In genomic region chr14:67343601-67344230, GRCh38 we compare ENCODE assay signal across 30 cellular contexts. TPM values are rescaled to one million over a fixed set of nuclear protein-coding genes. Genes with fewer than 3 reads are reported as not detected.
DNase-seq lines count a peak whose midpoint lies in the region; ATAC-seq and TF ChIP-seq lines count a peak whose summit lies in the region.
"Had no signal": no experiment of that assay in that cellular context is flagged by ENCODE, and none has a peak within 500 bp of the region (broad histone marks: within the 10 kb centered on the region; RNA-seq: fewer than 3 reads in every experiment).

No MANE protein-coding gene starts in this region.

- H3K27ac ChIP-seq in trophoblast cell (ENCODE audit: low read depth, low read length): no peak overlapping the region
- H3K27ac ChIP-seq: neural progenitor cell, parathyroid adenoma, right atrium auricular region, upper lobe of left lung had no signal

- DNase-seq in activated CD4-positive, alpha-beta T cell treated with anti-CD3 and anti-CD28 coated beads for 36 hours: no peak
- DNase-seq in activated CD4-positive, alpha-beta T cell treated with anti-CD3 and anti-CD28 coated beads for 4 hours: no peak
- peak; percentile 70 for DNase-seq in RKO (ENCODE audit: low spot score)
- DNase-seq in epithelial cell of esophagus (ENCODE audit: low read depth): peak; percentile 92
- DNase-seq in renal cortical epithelial cell (ENCODE audit: low read depth): peak; percentile 68
- DNase-seq in trophoblast cell: no peak
- no peak for DNase-seq in mesothelial cell of epicardium (ENCODE audit: low spot score in 2 of 2, unreplicated experiment in 2 of 2)
- DNase-seq: 8988T; activated CD4-positive, alpha-beta T cell treated with anti-CD3 and anti-CD28 coated beads, Interleukin-2, amount 50 U/mL, for 1 hour; anterior cingulate cortex; CD4-positive, CD25-positive, alpha-beta regulatory T cell; central memory CD4-positive, alpha-beta T cell; DND-41; erythroblast; Kasumi-1; left colon; NCI-H1694; NCI-H510A; OCI-M1; SHP77; stimulated activated CD4-positive, alpha-beta T cell treated with anti-CD3 and anti-CD28 coated beads, Interleukin-1b, Interleukin-23, amount 100 ng/mL, for 48 hours; upper lobe of left lung had no signal

- H3K4me3 ChIP-seq in epithelial cell of esophagus (ENCODE audit: low read length) (no peak overlapping the region), trophoblast cell (ENCODE audit: low read depth, low read length) (no peak overlapping the region)
- H3K4me3 ChIP-seq: neural progenitor cell, right atrium auricular region, smooth muscle cell, upper lobe of left lung had no signal

- H4K12ac ChIP-seq in trophoblast cell (ENCODE audit: low read depth, low read length): no peak overlapping the region

- no peak overlapping the region for H3K18ac ChIP-seq in trophoblast cell (ENCODE audit: low read length)

- no peak overlapping the region for H2AK5ac ChIP-seq in trophoblast cell (ENCODE audit: low read length)

- H3K4ac ChIP-seq in trophoblast cell (ENCODE audit: low read depth, low read length): no peak overlapping the region

- no peaks in the 10 kb centered on the region for H3K27me3 ChIP-seq in trophoblast cell (ENCODE audit: insufficient read depth, low read length)
- H3K27me3 ChIP-seq: neural progenitor cell, right atrium auricular region, upper lobe of left lung had no signal

- no peak overlapping the region for H3K23ac ChIP-seq in trophoblast cell (ENCODE audit: low read length)

- no peak overlapping the region for H4K8ac ChIP-seq in trophoblast cell (ENCODE audit: low read depth, low read length)

- ATAC-seq in activated CD4-positive, alpha-beta T cell treated with anti-CD3 and anti-CD28 coated beads for 36 hours: peak; percentile 76
- ATAC-seq in HG03095 (IDR thresholded peaks at IDR 0.05; ENCODE audit: unreplicated experiment): no peak
- ATAC-seq: HCT116, left colon had no signal

- no peaks in the 10 kb centered on the region for H3K9me3 Mint-ChIP-seq in activated CD4-positive, alpha-beta T cell treated with anti-CD3 and anti-CD28 coated beads for 36 hours (ENCODE audit: low read depth)
- no peaks in the 10 kb centered on the region for H3K9me3 Mint-ChIP-seq in mesothelial cell of epicardium
- H3K9me3 Mint-ChIP-seq: activated T-helper 2 cell treated with anti-CD3 and anti-CD28 coated beads, Interferon-gamma antibody, Interleukin-2, Interleukin-4, amounts not matched to agents 10 μg/mL and 5 μg/mL and 100 μg/mL, durations not matched to agents 14 hours and 24 hours and 36 hours; CD4-positive, CD25-positive, alpha-beta regulatory T cell had no signal

- no peaks in the 10 kb centered on the region for H3K79me2 ChIP-seq in trophoblast cell (ENCODE audit: control insufficient read depth, insufficient read depth, low read length, poor library complexity)
- H3K79me2 ChIP-seq: parathyroid adenoma had no signal

- H3K4me1 ChIP-seq in trophoblast cell (ENCODE audit: control insufficient read depth in 1 of 2, insufficient read depth in 2 of 2, low read length in 2 of 2): no peaks in the 10 kb centered on the region
- H3K4me1 ChIP-seq: neural progenitor cell, parathyroid adenoma, right atrium auricular region, upper lobe of left lung had no signal

- peaks cover 39 to 40% of the 10 kb centered on the region in 2 experiments for H3K36me3 ChIP-seq in trophoblast cell (ENCODE audit: control insufficient read depth in 1 of 2, insufficient read depth in 2 of 2, low read length in 2 of 2)

- no peaks in the 10 kb centered on the region for H3K79me1 ChIP-seq in trophoblast cell (ENCODE audit: low read length)

- POLR2A ChIA-PET in activated CD4-positive, alpha-beta T cell treated with anti-CD3 and anti-CD28 coated beads for 36 hours (lab: Charles Lee): no interaction called here

- H3K9ac ChIP-seq in trophoblast cell (ENCODE audit: low read length): no peak overlapping the region
- H3K9ac ChIP-seq: neural progenitor cell, parathyroid adenoma had no signal

- peak overlapping the region; percentile 19 for H3K27ac Mint-ChIP-seq in activated CD4-positive, alpha-beta T cell treated with anti-CD3 and anti-CD28 coated beads for 36 hours
- H3K27ac Mint-ChIP-seq in mesothelial cell of epicardium: no peak overlapping the region
- H3K27ac Mint-ChIP-seq: activated naive CD8-positive, alpha-beta T cell; activated T-helper 2 cell treated with anti-CD3 and anti-CD28 coated beads, Interferon-gamma antibody, Interleukin-2, Interleukin-4, amounts not matched to agents 10 μg/mL and 5 μg/mL and 100 μg/mL, durations not matched to agents 14 hours and 24 hours and 36 hours; neural progenitor cell had no signal

- no peak overlapping the region for H2BK12ac ChIP-seq in trophoblast cell (ENCODE audit: low read length)

- H3K36me3 Mint-ChIP-seq in activated CD4-positive, alpha-beta T cell treated with anti-CD3 and anti-CD28 coated beads for 36 hours (ENCODE audit: low read depth): peaks cover 22% of the 10 kb centered on the region
- peaks cover 35% of the 10 kb centered on the region for H3K36me3 Mint-ChIP-seq in mesothelial cell of epicardium

- H2BK120ac ChIP-seq in trophoblast cell (ENCODE audit: insufficient read depth, low read length, poor library complexity): no peak overlapping the region

- no peak overlapping the region for H3K4me2 ChIP-seq in trophoblast cell (ENCODE audit: low read length)
- H3K4me2 ChIP-seq: neural progenitor cell, smooth muscle cell had no signal

- TF ChIP-seq CTCF in epithelial cell of esophagus (IDR thresholded peaks at IDR 0.05; ENCODE audit: insufficient read depth, low read depth, low read length, missing control alignments) (no peak), mesothelial cell of epicardium (IDR thresholded peaks at IDR 0.05; ENCODE audit: unreplicated experiment) (no peak)

- CTCF ChIA-PET in activated CD4-positive, alpha-beta T cell treated with anti-CD3 and anti-CD28 coated beads for 36 hours (lab: Charles Lee): interaction anchor here (1.3 kb wide), 2 partner anchors 10 to 16 kb away, joined by 3 read pairs; partner anchors contain the start of gene ATP6V1D

- H3K27me3 Mint-ChIP-seq in activated CD4-positive, alpha-beta T cell treated with anti-CD3 and anti-CD28 coated beads for 36 hours: no peaks in the 10 kb centered on the region
- H3K27me3 Mint-ChIP-seq in mesothelial cell of epicardium (ENCODE audit: low read depth): no peaks in the 10 kb centered on the region
- H3K27me3 Mint-ChIP-seq: activated naive CD8-positive, alpha-beta T cell; CD4-positive, CD25-positive, alpha-beta regulatory T cell had no signal

- no peaks in the 10 kb centered on the region for H3K9me3 ChIP-seq in trophoblast cell (ENCODE audit: insufficient read depth, low read depth, low read length)
- H3K9me3 ChIP-seq: right atrium auricular region, upper lobe of left lung had no signal

- WGBS in trophoblast cell (ENCODE audit: extremely low coverage, insufficient coverage, insufficient read length): no CpG with 5 or more reads among the region's 4 CpGs

- peaks cover 6% of the 10 kb centered on the region for H3K4me1 Mint-ChIP-seq in activated CD4-positive, alpha-beta T cell treated with anti-CD3 and anti-CD28 coated beads for 36 hours
- H3K4me1 Mint-ChIP-seq in mesothelial cell of epicardium: no peaks in the 10 kb centered on the region
- H3K4me1 Mint-ChIP-seq: CD4-positive, CD25-positive, alpha-beta regulatory T cell; neural progenitor cell had no signal

- intact Hi-C loops in activated CD4-positive, alpha-beta T cell treated with anti-CD3 and anti-CD28 coated beads for 36 hours (cut with DNase I, micrococcal nuclease): no loop called here

- no peak overlapping the region for H2AFZ ChIP-seq in trophoblast cell (ENCODE audit: insufficient read depth, low read length, poor library complexity)
- H2AFZ ChIP-seq: neural progenitor cell, parathyroid adenoma had no signal

- H4K91ac ChIP-seq in trophoblast cell (ENCODE audit: low read depth, low read length): no peak overlapping the region

- no peak overlapping the region for H3K4me3 Mint-ChIP-seq in activated CD4-positive, alpha-beta T cell treated with anti-CD3 and anti-CD28 coated beads for 36 hours
- no peak overlapping the region for H3K4me3 Mint-ChIP-seq in mesothelial cell of epicardium
- H3K4me3 Mint-ChIP-seq: activated naive CD8-positive, alpha-beta T cell; CD4-positive, CD25-positive, alpha-beta regulatory T cell; neural progenitor cell had no signal

- H3K14ac ChIP-seq in trophoblast cell (ENCODE audit: low read length): no peak overlapping the region

- no peak overlapping the region for H2BK5ac ChIP-seq in trophoblast cell (ENCODE audit: low read depth, low read length, poor library complexity)

RNA-seq across cellular contexts. Expression of gene ATP6V1D, which starts 15.9 kb away (rescaled TPM):
- total RNA-seq in activated CD4-positive, alpha-beta T cell treated with anti-CD3 and anti-CD28 coated beads for 36 hours: 10 to 100 TPM; 23.3 to 26.7 TPM
- total RNA-seq in renal cortical epithelial cell (159 and 202 TPM in 2 replicates), mesothelial cell of epicardium (41.7 to 45.2 TPM (median 41.9 TPM) in 3 replicates)
- polyA plus RNA-seq in trophoblast cell (2013): 72.4 and 72.8 TPM in 2 replicates

RNA-seq across cellular contexts. Expression of gene EIF2S1, which starts 16.4 kb away (rescaled TPM):
- 100 to 1,000 TPM; 212 to 233 TPM for total RNA-seq in activated CD4-positive, alpha-beta T cell treated with anti-CD3 and anti-CD28 coated beads for 36 hours
- total RNA-seq in renal cortical epithelial cell: 177 and 261 TPM in 2 replicates
- 69.2 and 75.7 TPM in 2 replicates for polyA plus RNA-seq in trophoblast cell (2013)
- 52.6 to 55.4 TPM (median 54.7 TPM) in 3 replicates for total RNA-seq in mesothelial cell of epicardium

Comparison
In these comparisons a context has a peak if more than half of its experiments do, and no peak if none do; other contexts are left out.
1. DNase-seq: peak in RKO (single experiment), epithelial cell of esophagus (single experiment) and renal cortical epithelial cell (single experiment); none in activated CD4-positive, alpha-beta T cell treated with anti-CD3 and anti-CD28 coated beads for 36 hours (single experiment), activated CD4-positive, alpha-beta T cell treated with anti-CD3 and anti-CD28 coated beads for 4 hours (0 of 2), trophoblast cell (0 of 2) and mesothelial cell of epicardium (0 of 2).